ENCODE assay signal across 17 cellular contexts in the genomic region with DNA sequence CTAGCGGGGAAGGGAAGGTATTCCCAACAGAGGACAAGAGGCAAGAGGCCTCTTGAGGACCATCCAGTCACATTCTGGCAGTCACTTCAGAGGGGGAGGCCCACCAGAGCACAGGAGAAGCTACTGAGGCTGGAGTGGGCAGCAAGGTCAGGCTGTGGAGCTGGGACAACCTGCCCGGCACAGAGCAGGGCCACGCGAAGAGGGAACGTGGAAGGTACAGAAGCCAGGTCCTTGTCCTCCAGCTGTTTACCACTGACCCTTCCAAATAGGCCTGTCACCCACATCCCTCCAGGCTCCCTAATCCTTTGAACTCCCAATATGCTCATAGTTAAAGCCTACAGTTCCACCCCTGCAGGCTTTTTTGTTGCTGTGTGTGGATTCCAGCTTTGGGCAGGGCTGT.
"Had no signal": no experiment of that assay in that cellular context is flagged by ENCODE, and none has a peak within 500 bp of the region (broad histone marks: within the 10 kb centered on the region; RNA-seq: fewer than 3 reads in every experiment).

No MANE protein-coding gene starts in this region.

- H3K27ac Mint-ChIP-seq: activated naive CD8-positive, alpha-beta T cell; stimulated activated naive CD8-positive, alpha-beta T cell treated with anti-CD3 and anti-CD28 coated beads, Interleukin-15, Interleukin-2, amounts not matched to agents 100 ng/mL and 50 ng/mL, for 24 hours had no signal

- H3K4me1 ChIP-seq: gastrocnemius medialis, prostate gland, transverse colon had no signal

- H3K36me3 Mint-ChIP-seq: activated naive CD8-positive, alpha-beta T cell; naive thymus-derived CD4-positive, alpha-beta T cell had no signal

- H3K4me3 Mint-ChIP-seq: activated naive CD8-positive, alpha-beta T cell; naive thymus-derived CD4-positive, alpha-beta T cell; stimulated activated naive CD8-positive, alpha-beta T cell treated with anti-CD3 and anti-CD28 coated beads, Interleukin-15, Interleukin-2, amounts not matched to agents 100 ng/mL and 50 ng/mL, for 24 hours had no signal

- H3K27me3 Mint-ChIP-seq: stimulated activated naive CD8-positive, alpha-beta T cell treated with anti-CD3 and anti-CD28 coated beads, Interleukin-15, Interleukin-2, amounts not matched to agents 100 ng/mL and 50 ng/mL, for 24 hours had no signal

- H3K27me3 ChIP-seq: gastrocnemius medialis, right atrium auricular region, transverse colon had no signal

- H3K36me3 ChIP-seq: gastrocnemius medialis, left ventricle myocardium inferior, prostate gland, right atrium auricular region, transverse colon had no signal

- H3K9me3 Mint-ChIP-seq: naive thymus-derived CD4-positive, alpha-beta T cell; stimulated activated naive CD8-positive, alpha-beta T cell treated with anti-CD3 and anti-CD28 coated beads, Interleukin-15, Interleukin-2, amounts not matched to agents 100 ng/mL and 50 ng/mL, for 24 hours had no signal

- H3K27ac ChIP-seq: gastrocnemius medialis, left ventricle myocardium inferior, right atrium auricular region, transverse colon had no signal

- H3K9me3 ChIP-seq: gastrocnemius medialis, left ventricle myocardium inferior, prostate gland, right atrium auricular region, transverse colon had no signal

- FAIRE-seq: endometrium had no signal

- DNase-seq: activated CD4-positive, alpha-beta T cell treated with anti-CD3 and anti-CD28 coated beads, Interleukin-2, amount 50 U/mL, for 4 hours; amygdala; central memory CD4-positive, alpha-beta T cell; cortex of kidney; gastrocnemius medialis; kidney glomerular epithelial cell; left ventricle myocardium inferior; naive thymus-derived CD4-positive, alpha-beta T cell; occipital lobe; SW 1271; T-helper 2 cell; transverse colon had no signal

- H3K4me3 ChIP-seq: gastrocnemius medialis, left ventricle myocardium inferior, prostate gland, right atrium auricular region, transverse colon had no signal
